In the genomic region with DNA sequence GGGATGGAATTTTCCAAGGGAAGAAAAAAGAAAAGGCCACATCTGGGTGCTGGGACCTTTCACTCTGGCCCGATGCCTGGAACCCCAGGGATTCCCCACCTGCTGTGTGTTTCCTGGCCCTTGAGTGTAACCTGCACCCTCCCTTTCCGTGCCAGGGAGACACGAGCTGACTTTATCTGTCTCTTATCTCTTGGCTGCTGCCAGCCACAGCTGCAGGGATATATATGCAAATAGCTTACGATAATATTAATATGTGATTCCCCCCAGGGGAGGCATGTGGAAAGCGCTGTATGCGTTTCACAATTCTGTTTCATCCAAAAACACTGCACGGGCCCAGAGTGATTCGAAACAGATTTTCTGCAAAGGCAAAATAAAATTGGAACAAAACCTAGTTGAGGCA, we compare ENCODE assay signal across 13 cellular contexts. TPM values are rescaled to one million over a fixed set of nuclear protein-coding genes. Genes with fewer than 3 reads are reported as not detected.
DNase-seq lines count a peak whose midpoint lies in the region; ATAC-seq and TF ChIP-seq lines count a peak whose summit lies in the region.
"Had no signal": no experiment of that assay in that cellular context is flagged by ENCODE, and none has a peak within 500 bp of the region (broad histone marks: within the 10 kb centered on the region; RNA-seq: fewer than 3 reads in every experiment).

No MANE protein-coding gene starts in this region.

- no peak for TF ChIP-seq EP300 in ovary (IDR thresholded peaks at IDR 0.05)

- no peak for TF ChIP-seq POLR2A in ovary (IDR thresholded peaks at IDR 0.05)

- intact Hi-C loops in ovary (cut with DNase I), result no loop called here

- H3K36me3 ChIP-seq in ovary, result no peaks in the 10 kb centered on the region

- peak overlapping the region; percentile 8 for H3K4me3 ChIP-seq in fibroblast of mammary gland (ENCODE audit: control insufficient read depth, low read depth, low read length)
- H3K4me3 ChIP-seq in ovary, result peak overlapping the region; percentile 41

- no peak for TF ChIP-seq CTCF in fibroblast of mammary gland (conservative IDR thresholded peaks at IDR 0.05; ENCODE audit: control insufficient read depth, insufficient read depth, low read depth, low read length)
- no peak for TF ChIP-seq CTCF in ovary (IDR thresholded peaks at IDR 0.05)

- WGBS in ovary, 3 donors, result 36 to 47% (median 38%) methylated on average over 8 of the region's 8 CpGs

- peak; percentile 41 for DNase-seq in GM03348 (ENCODE audit: low spot score)
- peak; percentile 94 to 95 for DNase-seq in NCI-H526 (lab: John Stamatoyannopoulos, UW)
- DNase-seq in fibroblast of mammary gland (ENCODE audit: low read depth), result peak; percentile 65
- peak in 1 of 5 donors; percentile 44 for DNase-seq in ovary
- no peak for DNase-seq in activated T-cell treated with anti-CD3 and anti-CD28 coated beads, Interleukin-2, amount 50 U/mL, for 1 hour
- no peak for DNase-seq in NCI-H524 treated with DMSO at 0.1 percent for 48 hours (lab: John Stamatoyannopoulos, UW)
- DNase-seq in stimulated activated CD4-positive, alpha-beta T cell treated with anti-CD3 and anti-CD28 coated beads, Interleukin-4, amount 100 ng/mL, for 1 hour, result no peak
- DNase-seq: activated CD4-positive, alpha-beta T cell treated with anti-CD3 and anti-CD28 coated beads for 36 hours; DND-41; foreskin melanocyte; naive B cell had no signal

- no peaks in the 10 kb centered on the region for H3K27me3 ChIP-seq in ovary

- no peak overlapping the region for H3K27ac ChIP-seq in ovary

- no peaks in the 10 kb centered on the region for H3K4me1 ChIP-seq in ovary (ENCODE audit: insufficient read depth)

- H3K9me3 ChIP-seq in ovary, result no peaks in the 10 kb centered on the region

- no peak for ATAC-seq in GM18502 (IDR thresholded peaks at IDR 0.05; ENCODE audit: poor library complexity, unreplicated experiment)
- ATAC-seq: activated CD4-positive, alpha-beta T cell treated with anti-CD3 and anti-CD28 coated beads for 36 hours had no signal

RNA-seq across cellular contexts. Expression of gene RIPOR3, which starts 1.5 kb away (rescaled TPM):
- 10 to 100 TPM in 2 of 7 donors, 1 to 10 TPM in 5; 1.3 to 22.7 (median 8.0) TPM for total RNA-seq in ovary
- polyA plus RNA-seq in ovary, result 1 to 10 TPM; 1.7 to 9.6 TPM
- total RNA-seq: activated CD4-positive, alpha-beta T cell treated with anti-CD3 and anti-CD28 coated beads for 36 hours; LHCN-M2 had no signal

RNA-seq across cellular contexts. Expression of gene PARD6B, which starts 41.5 kb away (rescaled TPM):
- 10 to 100 TPM in 2 of 7 donors, 1 to 10 TPM in 5; 4.5 to 14.4 (median 8.5) TPM for total RNA-seq in ovary
- polyA plus RNA-seq in ovary, result 1 to 10 TPM in 1 of 2 donors, under 1 TPM in 1; 0.91 to 1.0 TPM

Comparison
In these comparisons a context has a peak if more than half of its experiments do, and no peak if none do; other contexts are left out.
1. DNase-seq: peak in GM03348 (single experiment), NCI-H526 (2 of 2) and fibroblast of mammary gland (single experiment); none in activated T-cell treated with anti-CD3 and anti-CD28 coated beads, Interleukin-2, amount 50 U/mL, for 1 hour (single experiment), NCI-H524 treated with DMSO at 0.1 percent for 48 hours (single experiment) and stimulated activated CD4-positive, alpha-beta T cell treated with anti-CD3 and anti-CD28 coated beads, Interleukin-4, amount 100 ng/mL, for 1 hour (single experiment).